ENCODE assay signal across 14 cellular contexts in genomic region chr15:62758952-62759349, GRCh38.
DNase-seq lines count a peak whose midpoint lies in the region; ATAC-seq and TF ChIP-seq lines count a peak whose summit lies in the region.
"Had no signal": no experiment of that assay in that cellular context is flagged by ENCODE, and none has a peak within 500 bp of the region (broad histone marks: within the 10 kb centered on the region; RNA-seq: fewer than 3 reads in every experiment).

No MANE protein-coding gene starts in this region.

- H3K27me3 ChIP-seq in foreskin keratinocyte = no peaks in the 10 kb centered on the region
- H3K27me3 ChIP-seq in psoas muscle (ENCODE audit: insufficient read depth in 3 of 3, low read length in 2 of 3) = no peaks in the 10 kb centered on the region

- WGBS in psoas muscle, 3 donors = 63 to 78% (median 66%) methylated on average over 4 of the region's 4 CpGs

- peaks cover 5 to 65% of the 10 kb centered on the region in 2 donors for H3K36me3 ChIP-seq in psoas muscle (ENCODE audit: insufficient read depth in 1 of 2, low read depth in 1 of 2)

- H3K27ac ChIP-seq in foreskin keratinocyte (peak overlapping the region; percentile 9), psoas muscle (peak overlapping the region; percentile 30)

- peak; percentile 4 for ATAC-seq in Right ventricle myocardium inferior
- no peak for ATAC-seq in foreskin keratinocyte
- no peak for ATAC-seq in psoas muscle
- ATAC-seq in HG02623 (IDR thresholded peaks at IDR 0.05; ENCODE audit: unreplicated experiment) = no peak
- no peak for ATAC-seq in GM18867 (IDR thresholded peaks at IDR 0.05; ENCODE audit: unreplicated experiment)
- no peak for ATAC-seq in HG02588 (IDR thresholded peaks at IDR 0.05; ENCODE audit: unreplicated experiment)
- ATAC-seq: activated CD4-positive, CD25-positive, alpha-beta regulatory T cell treated with anti-CD3 and anti-CD28 coated beads, Interleukin-2, amount 50 U/mL, for 24 hours; CD8-positive, alpha-beta T cell had no signal

- no peak overlapping the region for H3K4me3 ChIP-seq in psoas muscle

- no peaks in the 10 kb centered on the region for H3K9me3 ChIP-seq in psoas muscle

- H3K4me1 ChIP-seq in foreskin keratinocyte = peaks cover 22% of the 10 kb centered on the region
- H3K4me1 ChIP-seq in psoas muscle = peaks cover 6% of the 10 kb centered on the region

- intact Hi-C loops in Right ventricle myocardium inferior (cut with DNase I) (no loop called here), cardiac septum (cut with DNase I) (no loop called here), psoas muscle (cut with DNase I) (loop anchor here in 1 of 2 donors (10.0 kb wide), 1 partner anchor 94 kb away; no protein-coding TSS in a partner anchor)

- TF ChIP-seq CTCF in foreskin keratinocyte (conservative IDR thresholded peaks at IDR 0.05) = no peak
- TF ChIP-seq CTCF in psoas muscle (IDR thresholded peaks at IDR 0.05) = no peak

- DNase-seq in Right ventricle myocardium inferior (ENCODE audit: missing footprints) (no peak), cardiac septum (ENCODE audit: low spot score) (no peak), foreskin keratinocyte (no peak), psoas muscle (no peak)
- DNase-seq in activated CD8-positive, alpha-beta memory T cell treated with anti-CD3 and anti-CD28 coated beads for 24 hours = no peak
- DNase-seq: 8988T; CD8-positive, alpha-beta T cell; immature natural killer cell; OCI-M1; T-helper 1 cell had no signal
